8 cellular contexts compared by ENCODE assay signal in the genomic region with DNA sequence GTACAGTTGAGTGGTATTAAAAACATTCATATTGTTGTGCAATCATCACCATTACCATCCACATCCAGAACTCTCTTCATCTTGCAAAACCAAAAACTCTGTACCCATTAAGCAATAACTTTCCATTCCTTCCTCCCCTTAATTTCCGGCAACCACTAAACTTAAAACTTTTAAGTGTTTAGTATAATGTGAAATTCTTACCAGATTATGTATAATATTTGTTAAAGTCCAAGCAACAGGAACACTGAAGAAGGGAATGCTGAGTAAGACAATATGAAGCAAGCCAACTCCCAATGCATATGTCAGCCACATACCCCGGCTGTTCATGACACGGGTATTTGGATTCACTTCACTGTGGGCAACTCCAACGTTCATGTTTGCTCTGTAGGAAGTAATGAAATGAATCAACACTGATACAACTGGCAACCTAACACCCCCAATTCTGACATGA. TPM values are rescaled to one million over a fixed set of nuclear protein-coding genes. Genes with fewer than 3 reads are reported as not detected.
DNase-seq lines count a peak whose midpoint lies in the region; ATAC-seq and TF ChIP-seq lines count a peak whose summit lies in the region.

No MANE protein-coding gene starts in this region.

- peak overlapping the region in 3 of 4 donors; percentile 22 to 95 (median 93) for H3K27ac ChIP-seq in upper lobe of left lung

- no peak for TF ChIP-seq EP300 in upper lobe of left lung (IDR thresholded peaks at IDR 0.05)

- H3K27me3 Mint-ChIP-seq in activated CD4-positive, alpha-beta memory T cell treated with anti-CD3 and anti-CD28 coated beads for 36 hours = no peaks in the 10 kb centered on the region
- H3K27me3 Mint-ChIP-seq in glutamatergic neuron (ENCODE audit: unreplicated experiment) = no peaks in the 10 kb centered on the region

- DNase-seq in stimulated activated CD4-positive, alpha-beta T cell treated with anti-CD3 and anti-CD28 coated beads, Interleukin-1b, Interleukin-23, amount 100 ng/mL, for 48 hours = peak; percentile 49
- DNase-seq in stimulated activated CD4-positive, alpha-beta T cell treated with anti-CD3 and anti-CD28 coated beads, Interleukin-4, amount 100 ng/mL, for 24 hours = no peak
- peak; percentile 51 for DNase-seq in activated CD4-positive, alpha-beta memory T cell treated with anti-CD3 and anti-CD28 coated beads for 36 hours
- DNase-seq in glutamatergic neuron = no peak
- no peak for DNase-seq in upper lobe of left lung
- no peak for DNase-seq in HUDEP-2 (lab: John Stamatoyannopoulos, UW; ENCODE audit: unreplicated experiment in 76 of 76)
- no peak for DNase-seq in GM19240 (ENCODE audit: insufficient read length, low spot score)

- H3K4me1 ChIP-seq in upper lobe of left lung = peaks cover 17 to 42% (median 26%) of the 10 kb centered on the region in 4 donors

- H3K27ac Mint-ChIP-seq in activated CD4-positive, alpha-beta memory T cell treated with anti-CD3 and anti-CD28 coated beads for 36 hours = peak overlapping the region; percentile 95
- peak overlapping the region; percentile 54 for H3K27ac Mint-ChIP-seq in glutamatergic neuron (ENCODE audit: unreplicated experiment)

- intact Hi-C loops in activated CD4-positive, alpha-beta memory T cell treated with anti-CD3 and anti-CD28 coated beads for 36 hours (cut with micrococcal nuclease) = loop anchor here (5.0 to 10.0 kb wide), 5 partner anchors 750 to 1895 kb away; a partner anchor contains a TSS

- H3K4me1 Mint-ChIP-seq in activated CD4-positive, alpha-beta memory T cell treated with anti-CD3 and anti-CD28 coated beads for 36 hours (ENCODE audit: low read depth) = peaks cover 57% of the 10 kb centered on the region
- peaks cover 17% of the 10 kb centered on the region for H3K4me1 Mint-ChIP-seq in glutamatergic neuron (ENCODE audit: low read depth, unreplicated experiment)

- peak overlapping the region in 2 of 4 donors; percentile 66 to 67 for H3K4me3 ChIP-seq in upper lobe of left lung

- no peaks in the 10 kb centered on the region for H3K27me3 ChIP-seq in upper lobe of left lung

- peak overlapping the region; percentile 90 for H3K4me3 Mint-ChIP-seq in activated CD4-positive, alpha-beta memory T cell treated with anti-CD3 and anti-CD28 coated beads for 36 hours
- peak overlapping the region; percentile 96 for H3K4me3 Mint-ChIP-seq in glutamatergic neuron (ENCODE audit: unreplicated experiment)

- CTCF ChIA-PET in activated CD4-positive, alpha-beta memory T cell treated with anti-CD3 and anti-CD28 coated beads for 36 hours (lab: Charles Lee) = interaction anchor here (1.4 to 2.4 kb wide), 2 partner anchors 19 to 20 kb away, joined by 10 to 26 read pairs; a partner anchor contains a TSS

- peaks cover 12 to 45% (median 16%) of the 10 kb centered on the region in 4 donors for H3K36me3 ChIP-seq in upper lobe of left lung

- H3K9me3 ChIP-seq in upper lobe of left lung = no peaks in the 10 kb centered on the region

- ATAC-seq in upper lobe of left lung (ENCODE audit: low FRiP score in 2 of 2) = no peak
- ATAC-seq in GM21576 (IDR thresholded peaks at IDR 0.05; ENCODE audit: unreplicated experiment) = no peak

- WGBS in upper lobe of left lung, 2 donors = 32 to 53% methylated on average over 4 of the region's 4 CpGs

- no peak for TF ChIP-seq CTCF in glutamatergic neuron (IDR thresholded peaks at IDR 0.05; ENCODE audit: partially characterized antibody, unreplicated experiment)
- no peak for TF ChIP-seq CTCF in upper lobe of left lung (IDR thresholded peaks at IDR 0.05)

- TF ChIP-seq POLR2A in upper lobe of left lung (IDR thresholded peaks at IDR 0.05) = no peak

- no peaks in the 10 kb centered on the region for H3K9me3 Mint-ChIP-seq in activated CD4-positive, alpha-beta memory T cell treated with anti-CD3 and anti-CD28 coated beads for 36 hours
- H3K9me3 Mint-ChIP-seq in glutamatergic neuron (ENCODE audit: unreplicated experiment) = peaks cover 2% of the 10 kb centered on the region

- POLR2A ChIA-PET in activated CD4-positive, alpha-beta memory T cell treated with anti-CD3 and anti-CD28 coated beads for 36 hours (lab: Charles Lee) = interaction anchor here (0.7 to 2.8 kb wide), 2 partner anchors 8 to 20 kb away, joined by 3 to 20 read pairs; a partner anchor contains a TSS

- H3K36me3 Mint-ChIP-seq in activated CD4-positive, alpha-beta memory T cell treated with anti-CD3 and anti-CD28 coated beads for 36 hours = peaks cover 55% of the 10 kb centered on the region
- H3K36me3 Mint-ChIP-seq in glutamatergic neuron (ENCODE audit: unreplicated experiment) = no peaks in the 10 kb centered on the region

RNA-seq across cellular contexts. Expression of a gene that starts 1.9 kb away (rescaled TPM):
- 10 to 100 TPM; 47.0 to 49.8 TPM for total RNA-seq in activated CD4-positive, alpha-beta memory T cell treated with anti-CD3 and anti-CD28 coated beads for 36 hours
- 55.1 TPM for total RNA-seq in glutamatergic neuron (ENCODE audit: unreplicated experiment)
- total RNA-seq in upper lobe of left lung = 100 to 1,000 TPM in 1 of 6 donors, 10 to 100 TPM in 5; 37.4 to 167 (median 57.2) TPM

RNA-seq across cellular contexts. Expression of a gene that starts 2.0 kb away (rescaled TPM):
- 10 to 100 TPM; 36.0 to 38.6 TPM for total RNA-seq in activated CD4-positive, alpha-beta memory T cell treated with anti-CD3 and anti-CD28 coated beads for 36 hours
- 45.0 TPM for total RNA-seq in glutamatergic neuron (ENCODE audit: unreplicated experiment)
- total RNA-seq in upper lobe of left lung = 10 to 100 TPM in 5 of 6 donors, 1 to 10 TPM in 1; 6.7 to 27.1 (median 20.0) TPM

RNA-seq across cellular contexts. Expression of a gene that starts 19.7 kb away (rescaled TPM):
- 10 to 100 TPM; 11.1 to 11.7 TPM for total RNA-seq in activated CD4-positive, alpha-beta memory T cell treated with anti-CD3 and anti-CD28 coated beads for 36 hours
- total RNA-seq in glutamatergic neuron (ENCODE audit: unreplicated experiment) (12.5 TPM), upper lobe of left lung (10 to 100 TPM in 1 of 6 donors, 1 to 10 TPM in 5; 3.6 to 14.5 (median 5.4) TPM)

Comparison
In these comparisons a context has a peak if more than half of its experiments do, and no peak if none do; other contexts are left out.
1. DNase-seq: peak in stimulated activated CD4-positive, alpha-beta T cell treated with anti-CD3 and anti-CD28 coated beads, Interleukin-1b, Interleukin-23, amount 100 ng/mL, for 48 hours (single experiment) and activated CD4-positive, alpha-beta memory T cell treated with anti-CD3 and anti-CD28 coated beads for 36 hours (single experiment); none in stimulated activated CD4-positive, alpha-beta T cell treated with anti-CD3 and anti-CD28 coated beads, Interleukin-4, amount 100 ng/mL, for 24 hours (single experiment), glutamatergic neuron (single experiment), upper lobe of left lung (0 of 2), HUDEP-2 (0 of 76) and GM19240 (single experiment).